Comparison of ENCODE assay signal across 8 cellular contexts in the genomic region with DNA sequence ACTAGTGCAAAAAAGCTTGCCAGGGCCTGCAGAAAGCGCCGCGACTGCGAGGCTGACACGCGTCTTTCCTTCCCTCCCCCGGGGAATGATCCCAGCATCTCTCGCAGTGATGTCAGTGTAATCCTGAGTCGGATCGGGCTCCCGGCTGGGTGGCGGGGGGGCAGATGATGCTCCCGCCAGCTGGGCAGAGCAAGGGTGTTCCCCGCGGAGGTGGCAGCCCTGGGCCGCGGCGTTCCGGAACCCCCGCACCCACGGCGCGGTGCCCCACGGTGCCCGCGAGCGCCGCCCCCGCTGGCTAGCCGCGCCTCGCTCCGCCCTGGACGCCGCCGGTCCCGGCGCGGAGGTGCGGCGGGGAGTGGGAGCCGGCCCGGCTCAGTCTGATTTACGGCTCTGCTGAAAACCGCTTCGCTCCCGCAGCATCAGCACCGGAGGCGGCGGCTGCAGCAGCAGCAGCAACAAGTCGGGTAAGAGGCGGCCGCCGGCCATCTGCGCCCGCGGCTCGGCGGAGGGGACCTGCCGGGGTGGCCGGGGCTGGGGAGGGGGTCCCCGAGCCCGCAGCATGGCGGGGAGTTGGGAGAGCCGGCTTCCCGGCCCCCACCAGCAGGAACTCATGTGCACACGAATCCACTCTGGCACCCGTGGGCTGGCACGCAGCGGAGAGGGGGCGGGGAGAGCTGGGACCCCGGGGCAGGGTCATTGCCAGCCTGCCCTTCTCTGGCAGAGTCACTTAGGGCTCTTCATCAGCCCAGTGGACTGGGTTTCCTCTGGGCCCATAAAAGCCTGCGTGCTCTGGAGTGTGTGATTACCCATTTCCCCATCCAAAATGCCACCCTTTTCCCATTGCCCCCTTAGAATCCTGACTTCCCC. TPM values are rescaled to one million over a fixed set of nuclear protein-coding genes. Genes with fewer than 3 reads are reported as not detected.
DNase-seq lines count a peak whose midpoint lies in the region; ATAC-seq and TF ChIP-seq lines count a peak whose summit lies in the region.

A gene with protein sequence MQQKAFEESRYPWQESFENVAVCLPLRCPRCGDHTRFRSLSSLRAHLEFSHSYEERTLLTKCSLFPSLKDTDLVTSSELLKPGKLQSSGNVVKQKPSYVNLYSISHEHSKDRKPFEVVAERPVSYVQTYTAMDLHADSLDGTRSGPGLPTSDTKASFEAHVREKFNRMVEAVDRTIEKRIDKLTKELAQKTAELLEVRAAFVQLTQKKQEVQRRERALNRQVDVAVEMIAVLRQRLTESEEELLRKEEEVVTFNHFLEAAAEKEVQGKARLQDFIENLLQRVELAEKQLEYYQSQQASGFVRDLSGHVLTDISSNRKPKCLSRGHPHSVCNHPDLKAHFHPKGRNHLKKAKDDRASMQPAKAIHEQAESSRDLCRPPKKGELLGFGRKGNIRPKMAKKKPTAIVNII (plus strand): TSS at position 375 of the 867 bp plus-strand sequence. CDS start 1,825 bp downstream, outside the sequence.

- no peak within 1 kb of the TSS for H3K9ac ChIP-seq in SU-DHL-6 (ENCODE audit: low read length)

- whole genome bisulfite sequencing in sigmoid colon, 2 donors: 2% methylated on average over 73 of the region's 73 CpGs

- no peaks in the 10 kb centered on the region for H3K27me3 ChIP-seq in SU-DHL-6 (ENCODE audit: low read length)
- peaks cover 0 to 13% (median 0%) of the 10 kb centered on the region in 3 donors for H3K27me3 ChIP-seq in sigmoid colon

- peak; percentile 15 to 17 for DNase-seq in activated CD4-positive, alpha-beta T cell treated with anti-CD3 and anti-CD28 coated beads for 24 hours (ENCODE audit: low read depth in 2 of 2)
- DNase-seq in activated CD4-positive, alpha-beta T cell treated with anti-CD3 and anti-CD28 coated beads for 1 hour: no peak
- peak; percentile 27 for DNase-seq in astrocyte of the spinal cord (ENCODE audit: low read depth, low spot score)
- peak; percentile 64 for DNase-seq in sigmoid colon

- H3K36me3 ChIP-seq in SU-DHL-6 (ENCODE audit: low read length) (no peaks in the 10 kb centered on the region), sigmoid colon (no peaks in the 10 kb centered on the region)

- intact Hi-C loops in sigmoid colon (cut with DNase I): no loop called here

- no peak within 1 kb of the TSS for H3K27ac ChIP-seq in SU-DHL-6 (ENCODE audit: low read depth, low read length)
- H3K27ac ChIP-seq in sigmoid colon: peak within 1 kb of the TSS in 2 of 4 donors; percentile 25 to 56

- no peaks in the 10 kb centered on the region for H3K9me2 ChIP-seq in SU-DHL-6 (replicated peaks; ENCODE audit: insufficient read depth, low read length)

- TF ChIP-seq POLR2A in sigmoid colon (IDR thresholded peaks at IDR 0.05): no peak

- H3K4me1 ChIP-seq in sigmoid colon: peaks cover 0 to 13% (median 9%) of the 10 kb centered on the region in 4 donors

- H3K4me3 ChIP-seq in SU-DHL-6 (ENCODE audit: insufficient read depth, low read length, poor library complexity, severe bottlenecking) (no peak within 1 kb of the TSS), astrocyte of the spinal cord (ENCODE audit: low read depth, low read length) (peak within 1 kb of the TSS; percentile 54), iPS-11a (ENCODE audit: low read depth, low read length) (peak within 1 kb of the TSS; percentile 57), sigmoid colon (peak within 1 kb of the TSS; percentile 15 to 55 (median 47))

- H3F3A ChIP-seq in SU-DHL-6 (ENCODE audit: insufficient read depth): no peaks in the 10 kb centered on the region

- no peak for ATAC-seq in HG02981 (IDR thresholded peaks at IDR 0.05; ENCODE audit: unreplicated experiment)
- ATAC-seq in GM21360 (IDR thresholded peaks at IDR 0.05; ENCODE audit: unreplicated experiment): no peak

- H4K20me1 ChIP-seq in SU-DHL-6 (ENCODE audit: low read depth, low read length): no peaks in the 10 kb centered on the region

- TF ChIP-seq CTCF in SU-DHL-6 (IDR thresholded peaks at IDR 0.05; ENCODE audit: insufficient read depth, low read length, poor library complexity, severe bottlenecking): no peak
- TF ChIP-seq CTCF in astrocyte of the spinal cord (IDR thresholded peaks at IDR 0.05; ENCODE audit: low read depth, low read length): no peak
- TF ChIP-seq CTCF in sigmoid colon (IDR thresholded peaks at IDR 0.05): no peak

- TF ChIP-seq EP300 in sigmoid colon (IDR thresholded peaks at IDR 0.05): no peak

- H3K9me3 ChIP-seq in SU-DHL-6 (ENCODE audit: insufficient read depth, low read length) (no peaks in the 10 kb centered on the region), sigmoid colon (no peaks in the 10 kb centered on the region)

- H2AFZ ChIP-seq in SU-DHL-6 (ENCODE audit: low read depth, low read length, severe bottlenecking): no peak within 1 kb of the TSS

- in situ Hi-C loops in astrocyte of the spinal cord (cut with HindIII; ENCODE audit: low sequenced_read_pairs): no loop called here

- peak within 1 kb of the TSS; percentile 10 for H3K4me2 ChIP-seq in SU-DHL-6 (ENCODE audit: low read depth, low read length, poor library complexity, severe bottlenecking)

- no peaks in the 10 kb centered on the region for H3K79me2 ChIP-seq in SU-DHL-6 (ENCODE audit: insufficient read depth, low read length)

RNA-seq across cellular contexts. Expression of the gene that starts here (rescaled TPM):
- under 1 TPM in 3 of 4 donors, not detected in 1; 0.36 to 0.82 (median 0.41) TPM for total RNA-seq in sigmoid colon
- polyA plus RNA-seq in sigmoid colon: under 1 TPM in 1 of 3 donors, not detected in 2; 0.16 TPM

Comparison
In these comparisons a context has a peak if more than half of its experiments do, and no peak if none do; other contexts are left out.
1. Peak in DNase-seq and H3K4me3 ChIP-seq in sigmoid colon; RNA of the gene not detected or under 1 TPM.